In genomic region chr14:50351016-50351415, GRCh38 we compare ENCODE assay signal across 1 cellular context.
TF ChIP-seq lines count a peak whose summit lies in the region.

No MANE protein-coding gene starts in this region.

TF ChIP-seq in IMR-90, 13 proteins besides CTCF, POLR2A, EP300 and RAD21 (continued from another document):
- TF ChIP-seq BHLHE40 (IDR thresholded peaks at IDR 0.05; ENCODE audit: low read depth, low read length), result no peak
- no peak for TF ChIP-seq FOS (IDR thresholded peaks at IDR 0.05; ENCODE audit: low read depth, low read length)
- no peak for TF ChIP-seq RCOR1 (IDR thresholded peaks at IDR 0.05; ENCODE audit: insufficient replicate concordance, low read length)
- no peak for TF ChIP-seq MXI1 (IDR thresholded peaks at IDR 0.05; ENCODE audit: borderline replicate concordance, low read depth, low read length)
TF ChIP-seq in IMR-90: peak in this region for 0.
